ENCODE assay signal across 25 cellular contexts in genomic region chr22:16838073-16838472, GRCh38. TPM values are rescaled to one million over a fixed set of nuclear protein-coding genes. Genes with fewer than 3 reads are reported as not detected.
A peak's percentile ranks its signal among the peaks of the same experiment; 100 is the strongest.
DNase-seq lines count a peak whose midpoint lies in the region; ATAC-seq, FAIRE-seq and TF ChIP-seq lines count a peak whose summit lies in the region.
"Had no signal": no experiment of that assay in that cellular context is flagged by ENCODE, and none has a peak within 500 bp of the region (broad histone marks: within the 10 kb centered on the region; RNA-seq: fewer than 3 reads in every experiment).

No MANE protein-coding gene starts in this region.

- H3K79me1 ChIP-seq in mesenchymal stem cell (replicated peaks; ENCODE audit: low read length, poor library complexity, severe bottlenecking) = no peaks in the 10 kb centered on the region

- H3K9me3 Mint-ChIP-seq in activated CD4-positive, alpha-beta T cell treated with anti-CD3 and anti-CD28 coated beads, Interleukin-2, amount 10 ng/mL, durations not matched to agents 7 days and 5 days = no peaks in the 10 kb centered on the region
- H3K9me3 Mint-ChIP-seq: CD4-positive, CD25-positive, alpha-beta regulatory T cell; IgD-negative memory B cell had no signal

- H3K4me3 Mint-ChIP-seq in activated CD4-positive, alpha-beta T cell treated with anti-CD3 and anti-CD28 coated beads, Interleukin-2, amount 10 ng/mL, durations not matched to agents 7 days and 5 days = no peak overlapping the region
- H3K4me3 Mint-ChIP-seq: CD4-positive, CD25-positive, alpha-beta regulatory T cell; H9; HFFc6; IgD-negative memory B cell had no signal

- CTCF ChIA-PET in HepG2 (lab: Yijun Ruan, JAX; ENCODE audit: low intra/inter-chr PET ratio, low total read pairs) = no interaction called here
- CTCF ChIA-PET in activated CD4-positive, alpha-beta T cell treated with anti-CD3 and anti-CD28 coated beads, Interleukin-2, amount 10 ng/mL, durations not matched to agents 7 days and 5 days (lab: Charles Lee) = no interaction called here

- TF ChIP-seq POLR2A in HepG2 (IDR thresholded peaks at IDR 0.05; ENCODE audit: insufficient read depth in 1 of 2, low read depth in 2 of 2, low read length in 2 of 2) = no peak
- TF ChIP-seq POLR2A in right lobe of liver (IDR thresholded peaks at IDR 0.05) = no peak

- no peaks in the 10 kb centered on the region for H3K4me1 Mint-ChIP-seq in activated CD4-positive, alpha-beta T cell treated with anti-CD3 and anti-CD28 coated beads, Interleukin-2, amount 10 ng/mL, durations not matched to agents 7 days and 5 days
- H3K4me1 Mint-ChIP-seq: CD4-positive, CD25-positive, alpha-beta regulatory T cell; H9; IgD-negative memory B cell had no signal

- DNase-seq in HepG2 (ENCODE audit: low spot score) = no peak
- no peak for DNase-seq in right lobe of liver
- no peak for DNase-seq in adipocyte (ENCODE audit: low read depth)
- DNase-seq in mesenchymal stem cell = no peak
- no peak for DNase-seq in hepatocyte (ENCODE audit: low spot score)
- no peak for DNase-seq in right atrium auricular region (ENCODE audit: low spot score)
- no peak for DNase-seq in activated CD4-positive, alpha-beta T cell treated with anti-CD3 and anti-CD28 coated beads, Interleukin-2, amount 10 ng/mL, durations not matched to agents 7 days and 5 days
- DNase-seq: 8988T; CD4-positive, CD25-positive, alpha-beta regulatory T cell; H9; HFFc6; Karpas-422; NCI-H1694; NCI-H2081; NCI-H2171 treated with DMSO at 0.1 percent for 48 hours; NCI-H526; PC-9; RPMI8226; SHP77 treated with DMSO at 0.1 percent for 48 hours; SW 1271 had no signal

- no peak overlapping the region for H3K18ac ChIP-seq in mesenchymal stem cell (ENCODE audit: low read depth in 1 of 2, low read length in 2 of 2)

- no peak overlapping the region for H2AFZ ChIP-seq in HepG2 (ENCODE audit: low read length)
- no peak overlapping the region for H2AFZ ChIP-seq in mesenchymal stem cell (ENCODE audit: low read depth, low read length)
- H2AFZ ChIP-seq in hepatocyte = no peak overlapping the region
- H2AFZ ChIP-seq: PC-9 had no signal

- POLR2A ChIA-PET in HepG2 (lab: Yijun Ruan, JAX) = no interaction called here
- POLR2A ChIA-PET in activated CD4-positive, alpha-beta T cell treated with anti-CD3 and anti-CD28 coated beads, Interleukin-2, amount 10 ng/mL, durations not matched to agents 7 days and 5 days (lab: Charles Lee) = no interaction called here

- H3K27ac ChIP-seq in HepG2 (ENCODE audit: extremely low read length, insufficient read depth, low read length) (no peak overlapping the region), right lobe of liver (no peak overlapping the region), mesenchymal stem cell (ENCODE audit: low read length, poor library complexity, severe bottlenecking) (no peak overlapping the region), hepatocyte (no peak overlapping the region), right atrium auricular region (no peak overlapping the region)
- H3K27ac ChIP-seq: PC-9, SK-N-MC had no signal

- H3K4me2 ChIP-seq in HepG2 (ENCODE audit: low read depth, low read length) (no peak overlapping the region), mesenchymal stem cell (ENCODE audit: low read length, poor library complexity, severe bottlenecking) (no peak overlapping the region), hepatocyte (no peak overlapping the region)
- H3K4me2 ChIP-seq: PC-9 had no signal

- peaks cover 11% of the 10 kb centered on the region for H3K27me3 Mint-ChIP-seq in activated CD4-positive, alpha-beta T cell treated with anti-CD3 and anti-CD28 coated beads, Interleukin-2, amount 10 ng/mL, durations not matched to agents 7 days and 5 days
- H3K27me3 Mint-ChIP-seq: CD4-positive, CD25-positive, alpha-beta regulatory T cell had no signal

- ATAC-seq in HepG2 = no peak
- no peak for ATAC-seq in right lobe of liver
- ATAC-seq in HG02759 (IDR thresholded peaks at IDR 0.05; ENCODE audit: unreplicated experiment) = no peak

- H4K91ac ChIP-seq in mesenchymal stem cell (ENCODE audit: low read length) = no peak overlapping the region

- no TSS peak for BruUV-seq in HepG2 (replicated peaks; lab: Mats Ljungman, UMichigan)

- TF ChIP-seq RAD21 in HepG2 (CRISPR knock-in tag; IDR thresholded peaks at IDR 0.05) = no peak

- H2BK15ac ChIP-seq in mesenchymal stem cell (ENCODE audit: low read depth, poor library complexity, severe bottlenecking) = no peak overlapping the region

- H3K79me2 ChIP-seq in HepG2 (ENCODE audit: insufficient read depth, low read length) = no peaks in the 10 kb centered on the region
- no peaks in the 10 kb centered on the region for H3K79me2 ChIP-seq in hepatocyte

- H3K27me3 ChIP-seq in HepG2 (ENCODE audit: control insufficient read depth in 1 of 2, insufficient read depth in 2 of 2, low read length in 2 of 2) (peaks cover 0 to 1% of the 10 kb centered on the region in 2 experiments; a peak in 1 of 5 replicates), right lobe of liver (no peaks in the 10 kb centered on the region), adipocyte (replicated peaks; ENCODE audit: control insufficient read depth, insufficient read depth, low read length) (no peaks in the 10 kb centered on the region), mesenchymal stem cell (ENCODE audit: control insufficient read depth in 1 of 2, insufficient read depth in 1 of 2, low read length in 2 of 2) (no peaks in the 10 kb centered on the region), hepatocyte (no peaks in the 10 kb centered on the region), right atrium auricular region (no peaks in the 10 kb centered on the region)

- no peaks in the 10 kb centered on the region for H3K36me3 ChIP-seq in HepG2 (replicated peaks in 1 of 2; ENCODE audit: control insufficient read depth in 1 of 2, insufficient read depth in 2 of 2, low read length in 2 of 2)
- no peaks in the 10 kb centered on the region for H3K36me3 ChIP-seq in right lobe of liver
- H3K36me3 ChIP-seq in adipocyte (ENCODE audit: control insufficient read depth, insufficient read depth, low read length, severe bottlenecking) = no peaks in the 10 kb centered on the region
- no peaks in the 10 kb centered on the region for H3K36me3 ChIP-seq in mesenchymal stem cell (ENCODE audit: control insufficient read depth in 1 of 2, insufficient read depth in 2 of 2, low read depth in 1 of 2, low read length in 2 of 2)
- H3K36me3 ChIP-seq in hepatocyte (replicated peaks; ENCODE audit: insufficient read depth, low read depth) = no peaks in the 10 kb centered on the region
- no peaks in the 10 kb centered on the region for H3K36me3 ChIP-seq in right atrium auricular region

- H2BK12ac ChIP-seq in mesenchymal stem cell (ENCODE audit: low read length in 2 of 2) = no peak overlapping the region

- H3K9ac ChIP-seq in HepG2 (ENCODE audit: insufficient read depth, low read depth, low read length) (no peak overlapping the region), adipocyte (ENCODE audit: low read length) (peak overlapping the region; percentile 27), mesenchymal stem cell (ENCODE audit: low read length) (peak overlapping the region; percentile 59)

- intact Hi-C loops in HepG2 (cut with micrococcal nuclease; ENCODE audit: unreplicated experiment) (no loop called here), right lobe of liver (cut with DNase I) (no loop called here)

- H3K27ac Mint-ChIP-seq in activated CD4-positive, alpha-beta T cell treated with anti-CD3 and anti-CD28 coated beads, Interleukin-2, amount 10 ng/mL, durations not matched to agents 7 days and 5 days = no peak overlapping the region
- H3K27ac Mint-ChIP-seq: CD4-positive, CD25-positive, alpha-beta regulatory T cell; H9; HFFc6; IgD-negative memory B cell had no signal

- H3K4me3 ChIP-seq in HepG2 (replicated peaks in 1 of 3; ENCODE audit: insufficient read depth in 1 of 3, low read depth in 2 of 3, low read length in 3 of 3) (no peak overlapping the region), right lobe of liver (no peak overlapping the region), adipocyte (ENCODE audit: low read length) (peak overlapping the region; percentile 50), mesenchymal stem cell (ENCODE audit: insufficient read depth in 1 of 2, low read depth in 1 of 2, low read length in 2 of 2) (no peak overlapping the region), hepatocyte (no peak overlapping the region), right atrium auricular region (no peak overlapping the region)
- H3K4me3 ChIP-seq: PC-9, SK-N-MC had no signal

- no peaks in the 10 kb centered on the region for H3K9me3 ChIP-seq in HepG2 (ENCODE audit: low read length)
- H3K9me3 ChIP-seq in right lobe of liver = no peaks in the 10 kb centered on the region
- H3K9me3 ChIP-seq in adipocyte (ENCODE audit: control insufficient read depth, low read length) = no peaks in the 10 kb centered on the region
- no peaks in the 10 kb centered on the region for H3K9me3 ChIP-seq in mesenchymal stem cell (ENCODE audit: control insufficient read depth, low read length)
- no peaks in the 10 kb centered on the region for H3K9me3 ChIP-seq in hepatocyte (ENCODE audit: low read depth)
- no peaks in the 10 kb centered on the region for H3K9me3 ChIP-seq in right atrium auricular region

- no peak overlapping the region for H2AK5ac ChIP-seq in mesenchymal stem cell (ENCODE audit: low read length, severe bottlenecking)

- no peak for TF ChIP-seq CTCF in HepG2 (CRISPR knock-in tag; IDR thresholded peaks at IDR 0.05)
- no peak for TF ChIP-seq CTCF in right lobe of liver (IDR thresholded peaks at IDR 0.05)
- no peak for TF ChIP-seq CTCF in hepatocyte (IDR thresholded peaks at IDR 0.05; ENCODE audit: poor library complexity)
- no peak for TF ChIP-seq CTCF in right atrium auricular region (IDR thresholded peaks at IDR 0.05)

- no peaks in the 10 kb centered on the region for H3K9me2 ChIP-seq in hepatocyte (replicated peaks; ENCODE audit: insufficient read depth)

- H3K4me1 ChIP-seq in HepG2 (ENCODE audit: insufficient read depth, low read length) = no peaks in the 10 kb centered on the region
- H3K4me1 ChIP-seq in right lobe of liver = no peaks in the 10 kb centered on the region
- H3K4me1 ChIP-seq in adipocyte (ENCODE audit: control insufficient read depth, insufficient read depth, low read length) = peaks cover 40% of the 10 kb centered on the region
- H3K4me1 ChIP-seq in mesenchymal stem cell (ENCODE audit: control insufficient read depth, insufficient read depth, low read depth, low read length) = no peaks in the 10 kb centered on the region
- no peaks in the 10 kb centered on the region for H3K4me1 ChIP-seq in hepatocyte (ENCODE audit: insufficient read depth)
- H3K4me1 ChIP-seq in right atrium auricular region = no peaks in the 10 kb centered on the region

- in situ Hi-C loops in HepG2 (cut with HindIII; ENCODE audit: extremely low pct_ligation_motif_present, low pct_unique_long_range_greater_than_20kb) = no loop called here

- H4K20me1 ChIP-seq in HepG2 (ENCODE audit: insufficient read depth, low read length) = no peaks in the 10 kb centered on the region
- no peaks in the 10 kb centered on the region for H4K20me1 ChIP-seq in hepatocyte (ENCODE audit: insufficient read depth, poor library complexity, severe bottlenecking)

- H3K4ac ChIP-seq in mesenchymal stem cell (ENCODE audit: low read depth in 1 of 2, low read length in 2 of 2) = no peak overlapping the region

- no peak overlapping the region for H4K8ac ChIP-seq in mesenchymal stem cell (ENCODE audit: low read length)

- no peak overlapping the region for H3K23ac ChIP-seq in mesenchymal stem cell (ENCODE audit: low read length in 2 of 2)

- H2BK120ac ChIP-seq in mesenchymal stem cell (ENCODE audit: low read depth, low read length) = no peak overlapping the region

- no peak overlapping the region for H2BK5ac ChIP-seq in mesenchymal stem cell (ENCODE audit: low read depth, low read length, poor library complexity, severe bottlenecking)

- no peaks in the 10 kb centered on the region for H3K36me3 Mint-ChIP-seq in activated CD4-positive, alpha-beta T cell treated with anti-CD3 and anti-CD28 coated beads, Interleukin-2, amount 10 ng/mL, durations not matched to agents 7 days and 5 days (ENCODE audit: low read depth)
- H3K36me3 Mint-ChIP-seq: CD4-positive, CD25-positive, alpha-beta regulatory T cell had no signal

- H3K14ac ChIP-seq in mesenchymal stem cell (ENCODE audit: low read length in 2 of 2) = no peak overlapping the region

- WGBS in HepG2 (ENCODE audit: low lambda C conversion rate) = 2% methylated on average over 3 of the region's 3 CpGs
- WGBS in right lobe of liver (ENCODE audit: insufficient coverage, low coverage, low lambda C conversion rate, missing lambda C conversion rate) = 54% methylated on average over 3 of the region's 3 CpGs
- 78% methylated on average over 1 of the region's 3 CpGs for WGBS in mesenchymal stem cell
- 89% methylated on average over 3 of the region's 3 CpGs for WGBS in hepatocyte (ENCODE audit: low lambda C conversion rate, missing lambda C conversion rate)

- TF ChIP-seq EP300 in HepG2 (IDR thresholded peaks at IDR 0.05; ENCODE audit: low read depth in 2 of 2, low read length in 2 of 2) = no peak
- no peak for TF ChIP-seq EP300 in HepG2 (CRISPR knock-in tag; IDR thresholded peaks at IDR 0.05; ENCODE audit: borderline replicate concordance)

- FAIRE-seq in HepG2 (lab: Jason Lieb, UNC) = no peak

RNA-seq across cellular contexts. Expression of gene XKR3, which starts 12.9 kb away (rescaled TPM):
- total RNA-seq in HepG2 (2016; rRNA removed; fragmentation: Illumina TruSeq; extraction: Trizol) = not detected in 2 replicates
- not detected in 2 replicates for total RNA-seq in HepG2 (2016; cell fraction: cytosol; rRNA removed; fragmentation: Illumina TruSeq; extraction: Trizol; ENCODE audit: low read depth)
- total RNA-seq in HepG2 (2016; cell fraction: insoluble cytoplasmic fraction; rRNA removed; fragmentation: Illumina TruSeq; extraction: Trizol) = not detected in 2 replicates
- total RNA-seq in HepG2 (2016; cell fraction: membrane; rRNA removed; fragmentation: Illumina TruSeq; extraction: Trizol) = not detected in 2 replicates
- total RNA-seq in HepG2 (2016; cell fraction: nucleus; rRNA removed; fragmentation: Illumina TruSeq; extraction: Trizol) = not detected in 2 replicates
- polyA plus RNA-seq in HepG2 (2011; rRNA removed) = not detected in 2 replicates
- not detected in 2 replicates for polyA plus RNA-seq in HepG2 (2011; cell fraction: cytosol; rRNA removed)
- polyA plus RNA-seq in HepG2 (2011; cell fraction: nucleus; rRNA removed) = not detected in 2 replicates
- not detected in 2 replicates for polyA plus RNA-seq in HepG2 (2012)
- not detected in 2 replicates for polyA plus RNA-seq in HepG2 (2016; cell fraction: cytosol; fragmentation: Illumina TruSeq; extraction: Trizol; ENCODE audit: low read depth)
- polyA plus RNA-seq in HepG2 (2016; cell fraction: insoluble cytoplasmic fraction; fragmentation: Illumina TruSeq; extraction: Trizol; ENCODE audit: low read depth) = not detected in 2 replicates
- polyA plus RNA-seq in HepG2 (2016; cell fraction: membrane; fragmentation: Illumina TruSeq; extraction: Trizol; ENCODE audit: low read depth) = not detected in 2 replicates
- not detected in 2 replicates for polyA plus RNA-seq in HepG2 (2016; cell fraction: nucleus; fragmentation: Illumina TruSeq; extraction: Trizol; ENCODE audit: insufficient read depth, low read depth)
- polyA minus RNA-seq in HepG2 (2011; rRNA and poly(A)+ RNA removed; ENCODE audit: low replicate concordance) = not detected in 2 replicates
- polyA minus RNA-seq in HepG2 (2011; cell fraction: cytosol; rRNA and poly(A)+ RNA removed) = not detected in 2 replicates
- polyA minus RNA-seq in HepG2 (2011; cell fraction: nucleus; rRNA and poly(A)+ RNA removed) = not detected in 2 replicates
- not detected for total RNA-seq in right lobe of liver
- polyA plus RNA-seq in mesenchymal stem cell (2013, experiment 1 of 2) = not detected
- polyA plus RNA-seq in mesenchymal stem cell (2013, experiment 2 of 2) = not detected
- total RNA-seq in hepatocyte = 0.33 TPM in 1 of 2 replicates, not detected in the other
- polyA plus RNA-seq in hepatocyte = 0.98 and 1.1 TPM in 2 replicates
- total RNA-seq in right atrium auricular region = not detected
- total RNA-seq in activated CD4-positive, alpha-beta T cell treated with anti-CD3 and anti-CD28 coated beads, Interleukin-2, amount 10 ng/mL, durations not matched to agents 7 days and 5 days = not detected
- total RNA-seq: CD4-positive, CD25-positive, alpha-beta regulatory T cell; H9; HFFc6; HT-29; PC-9 had no signal
- polyA plus RNA-seq: BJ; CD4-positive, CD25-positive, alpha-beta regulatory T cell; IgD-negative memory B cell had no signal
